ENCODE assay signal across 15 cellular contexts in the genomic region with DNA sequence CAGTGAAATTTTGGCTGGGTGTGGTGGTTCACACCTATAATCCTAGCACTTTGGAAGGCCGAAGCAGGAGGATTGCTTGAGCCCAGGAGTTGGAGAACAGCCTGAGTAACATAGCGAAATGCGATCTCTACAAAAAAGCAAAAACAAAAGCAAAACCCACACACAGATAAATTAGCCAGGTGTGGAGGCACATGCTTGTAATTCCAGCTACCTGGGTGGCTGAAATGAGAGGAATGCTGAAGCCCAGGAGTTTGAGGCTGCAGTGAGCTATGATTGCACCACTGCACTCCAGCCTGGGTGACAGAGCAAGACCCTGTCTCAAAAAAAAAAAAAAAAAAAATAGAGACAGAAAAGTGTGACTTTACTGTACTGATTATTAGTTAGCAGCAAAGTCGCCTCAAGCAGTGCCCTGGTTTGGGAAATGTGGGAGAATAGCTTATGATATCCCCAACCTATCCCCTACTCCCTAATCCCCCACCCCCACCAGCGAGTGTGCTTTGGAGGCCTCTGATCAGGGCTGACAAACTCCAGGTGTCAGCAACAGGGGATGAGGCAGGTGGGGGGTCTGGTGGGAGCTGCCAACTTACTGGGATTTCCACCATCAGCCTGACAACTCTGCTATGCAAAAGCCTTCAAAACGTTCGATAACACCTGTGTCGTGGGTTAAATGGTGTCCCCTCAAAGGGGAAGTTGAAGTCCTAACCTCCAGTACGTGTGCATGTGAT.
"Had no signal": no experiment of that assay in that cellular context is flagged by ENCODE, and none has a peak within 500 bp of the region (broad histone marks: within the 10 kb centered on the region; RNA-seq: fewer than 3 reads in every experiment).

No MANE protein-coding gene starts in this region.

- H3K36me3 ChIP-seq: adrenal gland, ovary, thoracic aorta, vagina had no signal

- H3K4me3 ChIP-seq: adrenal gland, ovary, thoracic aorta, vagina had no signal

- DNase-seq: activated CD4-positive, alpha-beta memory T cell treated with anti-CD3 and anti-CD28 coated beads, Interleukin-2, amount 10 ng/mL, durations not matched to agents 7 days and 5 days; activated effector memory CD4-positive, alpha-beta T cell treated with anti-CD3 and anti-CD28 coated beads, Interleukin-2, amount 50 U/mL, for 16 hours; activated T-cell treated with anti-CD3 and anti-CD28 coated beads, Interleukin-2, amount 50 U/mL, for 4 hours; adrenal gland; caudate nucleus; left cardiac atrium; naive B cell; T-cell; T-helper 9 cell had no signal

- H3K27ac ChIP-seq: adrenal gland, ovary, thoracic aorta, vagina had no signal

- ATAC-seq: activated T-cell treated with anti-CD3 and anti-CD28 coated beads, Interleukin-2, amount 50 U/mL, for 4 hours; left cardiac atrium; stimulated activated effector memory CD8-positive, alpha-beta T cell treated with anti-CD3 and anti-CD28 coated beads, Interleukin-12 subunit alpha, Interleukin-12 subunit beta, amount 100 ng/mL, for 72 hours; T-cell had no signal

- H3K9me3 ChIP-seq: adrenal gland, ovary, thoracic aorta, vagina had no signal

- H3K4me1 ChIP-seq: adrenal gland, vagina had no signal

- FAIRE-seq: colon, endometrium had no signal

- H3K27me3 ChIP-seq: adrenal gland, ovary, vagina had no signal
